1 cellular context compared by ENCODE assay signal in genomic region chr6:50832912-50833311, GRCh38.
TF ChIP-seq lines count a peak whose summit lies in the region.

No MANE protein-coding gene starts in this region.

TF ChIP-seq in K562, 482 proteins besides CTCF, POLR2A, EP300 and RAD21 (continued from another document):
- no peak for TF ChIP-seq CXXC5 (CRISPR knock-in tag; IDR thresholded peaks at IDR 0.05)
- TF ChIP-seq, protein P1, sequence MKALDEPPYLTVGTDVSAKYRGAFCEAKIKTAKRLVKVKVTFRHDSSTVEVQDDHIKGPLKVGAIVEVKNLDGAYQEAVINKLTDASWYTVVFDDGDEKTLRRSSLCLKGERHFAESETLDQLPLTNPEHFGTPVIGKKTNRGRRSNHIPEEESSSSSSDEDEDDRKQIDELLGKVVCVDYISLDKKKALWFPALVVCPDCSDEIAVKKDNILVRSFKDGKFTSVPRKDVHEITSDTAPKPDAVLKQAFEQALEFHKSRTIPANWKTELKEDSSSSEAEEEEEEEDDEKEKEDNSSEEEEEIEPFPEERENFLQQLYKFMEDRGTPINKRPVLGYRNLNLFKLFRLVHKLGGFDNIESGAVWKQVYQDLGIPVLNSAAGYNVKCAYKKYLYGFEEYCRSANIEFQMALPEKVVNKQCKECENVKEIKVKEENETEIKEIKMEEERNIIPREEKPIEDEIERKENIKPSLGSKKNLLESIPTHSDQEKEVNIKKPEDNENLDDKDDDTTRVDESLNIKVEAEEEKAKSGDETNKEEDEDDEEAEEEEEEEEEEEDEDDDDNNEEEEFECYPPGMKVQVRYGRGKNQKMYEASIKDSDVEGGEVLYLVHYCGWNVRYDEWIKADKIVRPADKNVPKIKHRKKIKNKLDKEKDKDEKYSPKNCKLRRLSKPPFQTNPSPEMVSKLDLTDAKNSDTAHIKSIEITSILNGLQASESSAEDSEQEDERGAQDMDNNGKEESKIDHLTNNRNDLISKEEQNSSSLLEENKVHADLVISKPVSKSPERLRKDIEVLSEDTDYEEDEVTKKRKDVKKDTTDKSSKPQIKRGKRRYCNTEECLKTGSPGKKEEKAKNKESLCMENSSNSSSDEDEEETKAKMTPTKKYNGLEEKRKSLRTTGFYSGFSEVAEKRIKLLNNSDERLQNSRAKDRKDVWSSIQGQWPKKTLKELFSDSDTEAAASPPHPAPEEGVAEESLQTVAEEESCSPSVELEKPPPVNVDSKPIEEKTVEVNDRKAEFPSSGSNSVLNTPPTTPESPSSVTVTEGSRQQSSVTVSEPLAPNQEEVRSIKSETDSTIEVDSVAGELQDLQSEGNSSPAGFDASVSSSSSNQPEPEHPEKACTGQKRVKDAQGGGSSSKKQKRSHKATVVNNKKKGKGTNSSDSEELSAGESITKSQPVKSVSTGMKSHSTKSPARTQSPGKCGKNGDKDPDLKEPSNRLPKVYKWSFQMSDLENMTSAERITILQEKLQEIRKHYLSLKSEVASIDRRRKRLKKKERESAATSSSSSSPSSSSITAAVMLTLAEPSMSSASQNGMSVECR (CRISPR knock-in tag; IDR thresholded peaks at IDR 0.05): no peak
- no peak for TF ChIP-seq GATA2 (CRISPR knock-in tag; IDR thresholded peaks at IDR 0.05)
- TF ChIP-seq MBD1 (CRISPR knock-in tag; IDR thresholded peaks at IDR 0.05): no peak
- no peak for TF ChIP-seq SMARCB1 (IDR thresholded peaks at IDR 0.05; ENCODE audit: insufficient read length, low read depth)
